In the genomic region with DNA sequence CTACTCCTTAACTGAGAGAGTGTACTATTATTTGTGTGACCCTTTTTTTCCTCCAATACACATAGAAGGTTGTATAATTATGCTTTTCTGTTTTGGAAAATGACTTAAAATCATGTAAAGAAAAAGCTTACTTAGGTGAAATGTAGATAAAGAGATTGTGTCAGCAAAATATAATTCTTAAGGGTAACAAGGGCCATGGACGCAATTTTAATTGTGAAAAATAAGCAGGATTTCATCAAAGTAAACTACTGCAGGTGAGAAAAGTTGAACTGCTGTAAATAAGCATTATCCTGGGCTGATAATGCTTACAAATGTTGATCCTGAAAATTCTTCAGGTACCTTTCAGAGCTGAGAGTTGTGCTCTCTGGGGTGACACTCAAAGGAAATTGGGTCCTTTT, we compare ENCODE assay signal across 27 cellular contexts.
"Had no signal": no experiment of that assay in that cellular context is flagged by ENCODE, and none has a peak within 500 bp of the region (broad histone marks: within the 10 kb centered on the region; RNA-seq: fewer than 3 reads in every experiment).

No MANE protein-coding gene starts in this region.

- DNase-seq: activated CD4-positive, alpha-beta T cell treated with anti-CD3 and anti-CD28 coated beads for 36 hours; activated CD4-positive, alpha-beta T cell treated with anti-CD3 and anti-CD28 coated beads, Interleukin-2, amount 50 U/mL, for 4 hours; activated CD8-positive, alpha-beta memory T cell treated with anti-CD3 and anti-CD28 coated beads for 24 hours; activated CD8-positive, alpha-beta memory T cell treated with anti-CD3 and anti-CD28 coated beads, Interleukin-2, amount 50 U/mL, for 4 hours; activated naive CD4-positive, alpha-beta T cell; activated T-cell treated with anti-CD3 and anti-CD28 coated beads, Interleukin-2, amount 50 U/mL, for 4 hours; amniotic stem cell; colonic mucosa; glutamatergic neuron; immature natural killer cell; left lung; mammary epithelial cell; midbrain; retina; stimulated activated CD4-positive, alpha-beta T cell treated with anti-CD3 and anti-CD28 coated beads, Interleukin-4, amount 100 ng/mL, for 4 hours; stimulated activated naive CD8-positive, alpha-beta T cell treated with anti-CD3 and anti-CD28 coated beads, Interleukin-15, amount 100 ng/mL, for 72 hours; T-helper 9 cell; tibial artery had no signal

- H2AFZ ChIP-seq: hepatocyte had no signal

- H3K79me2 ChIP-seq: hepatocyte had no signal

- H3K36me3 Mint-ChIP-seq: activated naive CD8-positive, alpha-beta T cell; immature natural killer cell; natural killer cell treated with Interleukin-12 subunit alpha and Interleukin-12 subunit beta and Interleukin-15 and Interleukin-18, amount 100 ng/mL, for 72 hours had no signal

- H3K27ac Mint-ChIP-seq: activated CD4-positive, alpha-beta T cell treated with anti-CD3 and anti-CD28 coated beads for 36 hours; activated naive CD8-positive, alpha-beta T cell; activated T-helper 2 cell treated with anti-CD3 and anti-CD28 coated beads, Interferon-gamma antibody, Interleukin-2, Interleukin-4, amounts not matched to agents 10 μg/mL and 5 μg/mL and 100 μg/mL, durations not matched to agents 14 hours and 24 hours and 36 hours; immature natural killer cell; natural killer cell treated with Interleukin-12 subunit alpha and Interleukin-12 subunit beta and Interleukin-15 and Interleukin-18, amount 100 ng/mL, for 72 hours; progenitor cell of endocrine pancreas had no signal

- H3K27me3 ChIP-seq: breast epithelium, colonic mucosa, hepatocyte, left lung had no signal

- H3K27ac ChIP-seq: breast epithelium, colonic mucosa, esophagus muscularis mucosa, hepatocyte, left lung, tibial artery had no signal

- H3K4me2 ChIP-seq: hepatocyte had no signal

- H3K4me3 Mint-ChIP-seq: activated CD4-positive, alpha-beta T cell treated with anti-CD3 and anti-CD28 coated beads for 36 hours; activated naive CD8-positive, alpha-beta T cell; activated T-cell treated with anti-CD3 and anti-CD28 coated beads, Interleukin-2, amount 50 U/mL, for 4 hours; central memory CD8-positive, alpha-beta T cell; immature natural killer cell; natural killer cell treated with Interleukin-12 subunit alpha and Interleukin-12 subunit beta and Interleukin-15 and Interleukin-18, amount 100 ng/mL, for 72 hours; stimulated activated naive CD8-positive, alpha-beta T cell treated with anti-CD3 and anti-CD28 coated beads, Interleukin-15, amount 100 ng/mL, for 72 hours had no signal

- H3K4me3 ChIP-seq: breast epithelium, colonic mucosa, esophagus muscularis mucosa, hepatocyte, left lung, tibial artery had no signal

- H3K9me3 ChIP-seq: breast epithelium, colonic mucosa, esophagus muscularis mucosa, left lung, tibial artery had no signal

- H3K36me3 ChIP-seq: breast epithelium, colonic mucosa, esophagus muscularis mucosa, left lung, tibial artery had no signal

- H3K9me3 Mint-ChIP-seq: activated T-cell treated with anti-CD3 and anti-CD28 coated beads, Interleukin-2, amount 50 U/mL, for 4 hours; activated T-helper 2 cell treated with anti-CD3 and anti-CD28 coated beads, Interferon-gamma antibody, Interleukin-2, Interleukin-4, amounts not matched to agents 10 μg/mL and 5 μg/mL and 100 μg/mL, durations not matched to agents 14 hours and 24 hours and 36 hours; central memory CD8-positive, alpha-beta T cell; immature natural killer cell; natural killer cell treated with Interleukin-12 subunit alpha and Interleukin-12 subunit beta and Interleukin-15 and Interleukin-18, amount 100 ng/mL, for 72 hours; stimulated activated naive CD8-positive, alpha-beta T cell treated with anti-CD3 and anti-CD28 coated beads, Interleukin-15, amount 100 ng/mL, for 72 hours had no signal

- H3K4me1 ChIP-seq: breast epithelium, colonic mucosa, left lung, tibial artery had no signal

- ATAC-seq: activated CD4-positive, alpha-beta T cell treated with anti-CD3 and anti-CD28 coated beads for 36 hours; activated T-cell treated with anti-CD3 and anti-CD28 coated beads, Interleukin-2, amount 50 U/mL, for 4 hours; left lung had no signal

- FAIRE-seq: frontal cortex had no signal

- H3K4me1 Mint-ChIP-seq: activated CD4-positive, alpha-beta T cell treated with anti-CD3 and anti-CD28 coated beads for 36 hours; central memory CD8-positive, alpha-beta T cell; immature natural killer cell; stimulated activated naive CD8-positive, alpha-beta T cell treated with anti-CD3 and anti-CD28 coated beads, Interleukin-15, amount 100 ng/mL, for 72 hours had no signal
